12 cellular contexts compared by ENCODE assay signal in the genomic region with DNA sequence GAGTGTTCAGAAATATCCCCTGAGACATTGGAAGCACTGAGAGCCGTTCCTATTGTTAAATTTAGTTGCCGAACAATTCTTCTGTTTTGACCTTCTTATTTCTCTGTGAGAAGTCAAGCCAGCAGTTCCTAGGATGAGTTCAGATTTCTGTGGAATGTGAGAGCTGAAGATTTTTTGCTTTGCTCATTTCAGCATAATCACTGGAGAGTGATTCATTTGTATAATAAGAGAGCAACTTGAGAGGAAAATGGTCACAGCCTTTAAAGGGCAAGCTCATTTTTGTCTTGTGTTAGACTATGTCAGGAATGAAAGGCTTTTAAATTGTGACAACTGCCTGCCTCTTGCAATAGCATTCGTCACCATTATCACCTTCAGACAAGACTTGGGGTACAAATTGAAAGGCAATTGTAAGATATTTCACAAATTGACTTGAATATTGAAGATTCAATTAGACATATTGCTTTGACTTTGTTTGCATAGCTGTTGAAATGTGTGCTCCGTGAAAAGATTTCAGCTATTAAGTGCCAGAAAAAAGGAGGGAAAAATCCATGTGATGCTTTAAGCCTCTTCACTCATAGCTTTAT.
A peak's percentile ranks its signal among the peaks of the same experiment; 100 is the strongest.
DNase-seq lines count a peak whose midpoint lies in the region; ATAC-seq and TF ChIP-seq lines count a peak whose summit lies in the region.
"Had no signal": no experiment of that assay in that cellular context is flagged by ENCODE, and none has a peak within 500 bp of the region (broad histone marks: within the 10 kb centered on the region; RNA-seq: fewer than 3 reads in every experiment).

No MANE protein-coding gene starts in this region.

- no peak overlapping the region for H4K8ac ChIP-seq in mesenchymal stem cell (ENCODE audit: low read length)

- H2BK5ac ChIP-seq in mesenchymal stem cell (ENCODE audit: low read depth, low read length, poor library complexity, severe bottlenecking) = no peak overlapping the region

- H3K27me3 ChIP-seq in ACC112 (ENCODE audit: insufficient read depth, low read length) = no peaks in the 10 kb centered on the region
- no peaks in the 10 kb centered on the region for H3K27me3 ChIP-seq in mesenchymal stem cell (ENCODE audit: control insufficient read depth in 1 of 2, insufficient read depth in 1 of 2, low read length in 2 of 2)
- H3K27me3 ChIP-seq in CD4-positive, alpha-beta memory T cell (ENCODE audit: insufficient read depth, low read length) = no peaks in the 10 kb centered on the region

- H2BK12ac ChIP-seq in mesenchymal stem cell (ENCODE audit: low read length in 2 of 2) = no peak overlapping the region

- ATAC-seq in HG03571 (IDR thresholded peaks at IDR 0.05; ENCODE audit: unreplicated experiment) = no peak
- ATAC-seq: HepG2 had no signal

- H3K23ac ChIP-seq in mesenchymal stem cell (ENCODE audit: low read length in 2 of 2) = no peak overlapping the region

- H3K36me3 ChIP-seq in ACC112 (ENCODE audit: insufficient read depth, low read length) = no peaks in the 10 kb centered on the region
- H3K36me3 ChIP-seq in mesenchymal stem cell (ENCODE audit: control insufficient read depth in 1 of 2, insufficient read depth in 2 of 2, low read depth in 1 of 2, low read length in 2 of 2) = no peaks in the 10 kb centered on the region
- no peaks in the 10 kb centered on the region for H3K36me3 ChIP-seq in CD4-positive, alpha-beta memory T cell (ENCODE audit: insufficient read depth, low read length)

- H3K4me1 ChIP-seq in ACC112 (ENCODE audit: control insufficient read depth, insufficient read depth, low read length, unreplicated experiment) (peaks cover 48% of the 10 kb centered on the region), mesenchymal stem cell (ENCODE audit: control insufficient read depth, insufficient read depth, low read depth, low read length) (peaks cover 3% of the 10 kb centered on the region)
- no peaks in the 10 kb centered on the region for H3K4me1 ChIP-seq in CD4-positive, alpha-beta memory T cell (ENCODE audit: insufficient read depth, low read length)

- H3K9me3 ChIP-seq in mesenchymal stem cell (ENCODE audit: control insufficient read depth, low read length) = no peaks in the 10 kb centered on the region
- peaks cover 0 to 4% of the 10 kb centered on the region in 2 donors for H3K9me3 ChIP-seq in CD4-positive, alpha-beta memory T cell (ENCODE audit: control insufficient read depth in 1 of 2, low read length in 2 of 2)

- no peak overlapping the region for H2AK5ac ChIP-seq in mesenchymal stem cell (ENCODE audit: low read length, severe bottlenecking)

- H3K9me3 Mint-ChIP-seq in HFFc6 = no peaks in the 10 kb centered on the region
- peaks cover 0 to 34% (median 14%) of the 10 kb centered on the region in 8 donors for H3K9me3 Mint-ChIP-seq in CD4-positive, alpha-beta memory T cell

- no peak overlapping the region for H3K14ac ChIP-seq in mesenchymal stem cell (ENCODE audit: low read length in 2 of 2)

- WGBS in mesenchymal stem cell = 8% methylated on average over 3 of the region's 4 CpGs

- H2BK15ac ChIP-seq in mesenchymal stem cell (ENCODE audit: low read depth, poor library complexity, severe bottlenecking) = no peak overlapping the region

- no peak overlapping the region for H4K91ac ChIP-seq in mesenchymal stem cell (ENCODE audit: low read length)

- H2AFZ ChIP-seq in ACC112 (ENCODE audit: low read length, unreplicated experiment) = peak overlapping the region; percentile 63
- no peak overlapping the region for H2AFZ ChIP-seq in mesenchymal stem cell (ENCODE audit: low read depth, low read length)

- peak overlapping the region; percentile 92 for H3K27ac Mint-ChIP-seq in HFFc6
- no peak overlapping the region for H3K27ac Mint-ChIP-seq in CD4-positive, alpha-beta memory T cell

- POLR2A ChIA-PET in CD4-positive, alpha-beta memory T cell (lab: Charles Lee; ENCODE audit: partially characterized antibody) = no interaction called here

- TF ChIP-seq CTCF in HFFc6 (IDR thresholded peaks at IDR 0.05) (no peak), cardiac fibroblast (IDR thresholded peaks at IDR 0.05; ENCODE audit: low read depth, low read length) (no peak)

- no peak overlapping the region for H3K18ac ChIP-seq in mesenchymal stem cell (ENCODE audit: low read depth in 1 of 2, low read length in 2 of 2)

- peak overlapping the region; percentile 74 for H3K4me3 Mint-ChIP-seq in HFFc6
- no peak overlapping the region for H3K4me3 Mint-ChIP-seq in CD4-positive, alpha-beta memory T cell

- H3K27ac ChIP-seq in ACC112 (ENCODE audit: low read depth, low read length) (peak overlapping the region; percentile 82), mesenchymal stem cell (ENCODE audit: low read length, poor library complexity, severe bottlenecking) (peak overlapping the region; percentile 86), caudate nucleus (ENCODE audit: low read depth, low read length) (no peak overlapping the region)
- no peak overlapping the region for H3K27ac ChIP-seq in CD4-positive, alpha-beta memory T cell (ENCODE audit: low read depth, low read length)
- H3K27ac ChIP-seq: VCaP had no signal

- intact Hi-C loops in CD4-positive, alpha-beta memory T cell (cut with micrococcal nuclease) = no loop called here

- no peaks in the 10 kb centered on the region for H3K79me2 ChIP-seq in ACC112 (ENCODE audit: control insufficient read depth, insufficient read depth, low read length, unreplicated experiment)

- H3K4me3 ChIP-seq in ACC112 (ENCODE audit: low read depth, low read length) = peak overlapping the region; percentile 21; the same call in 1 of the 2 replicates
- no peak overlapping the region for H3K4me3 ChIP-seq in cardiac fibroblast (replicated peaks in 1 of 2; ENCODE audit: low read depth in 2 of 2, low read length in 2 of 2)
- H3K4me3 ChIP-seq in mesenchymal stem cell (ENCODE audit: insufficient read depth in 1 of 2, low read depth in 1 of 2, low read length in 2 of 2) = no peak overlapping the region
- no peak overlapping the region for H3K4me3 ChIP-seq in CD4-positive, alpha-beta memory T cell (ENCODE audit: low read length in 2 of 2)

- H3K4me1 Mint-ChIP-seq in HFFc6 (ENCODE audit: low read depth) = peaks cover 77% of the 10 kb centered on the region
- no peaks in the 10 kb centered on the region for H3K4me1 Mint-ChIP-seq in CD4-positive, alpha-beta memory T cell

- H2BK120ac ChIP-seq in mesenchymal stem cell (ENCODE audit: low read depth, low read length) = no peak overlapping the region

- peaks cover 4% of the 10 kb centered on the region; the same call in 1 of the 2 replicates for H3K36me3 Mint-ChIP-seq in HFFc6 (ENCODE audit: low read depth)
- no peaks in the 10 kb centered on the region for H3K36me3 Mint-ChIP-seq in CD4-positive, alpha-beta memory T cell

- no peak overlapping the region for H3K4me2 ChIP-seq in mesenchymal stem cell (ENCODE audit: low read length, poor library complexity, severe bottlenecking)

- H3K9ac ChIP-seq in mesenchymal stem cell (ENCODE audit: low read length) = peak overlapping the region; percentile 52

- peaks cover 2% of the 10 kb centered on the region; the same call in 1 of the 2 replicates for H3K27me3 Mint-ChIP-seq in HFFc6 (ENCODE audit: insufficient read depth)
- H3K27me3 Mint-ChIP-seq in CD4-positive, alpha-beta memory T cell = no peaks in the 10 kb centered on the region

- H3K4ac ChIP-seq in mesenchymal stem cell (ENCODE audit: low read depth in 1 of 2, low read length in 2 of 2) = no peak overlapping the region

- H3K79me1 ChIP-seq in mesenchymal stem cell (replicated peaks; ENCODE audit: low read length, poor library complexity, severe bottlenecking) = no peaks in the 10 kb centered on the region

- CTCF ChIA-PET in CD4-positive, alpha-beta memory T cell (lab: Charles Lee; ENCODE audit: partially characterized antibody) = no interaction called here

- DNase-seq in HFFc6 (peak; percentile 83), cardiac fibroblast (ENCODE audit: low read depth in 2 of 2) (peak; percentile 38 to 62), mesenchymal stem cell (peak; percentile 64), AML-193 (lab: John Stamatoyannopoulos, UW) (no peak), caudate nucleus (lab: John Stamatoyannopoulos, UW) (no peak)
- DNase-seq in CD4-positive, alpha-beta memory T cell = no peak
- DNase-seq: activated naive CD4-positive, alpha-beta T cell; DMS53 had no signal

Comparison
In these comparisons a context has a peak if more than half of its experiments do, and no peak if none do; other contexts are left out.
1. H3K27ac ChIP-seq: peak in ACC112 (single experiment) and mesenchymal stem cell (single experiment); none in CD4-positive, alpha-beta memory T cell (single experiment) and caudate nucleus (single experiment).
2. DNase-seq: peak in HFFc6 (single experiment), cardiac fibroblast (2 of 2) and mesenchymal stem cell (single experiment); none in CD4-positive, alpha-beta memory T cell (0 of 5), AML-193 (0 of 2) and caudate nucleus (0 of 61).